Comparison of ENCODE assay signal across 8 cellular contexts in the genomic region with DNA sequence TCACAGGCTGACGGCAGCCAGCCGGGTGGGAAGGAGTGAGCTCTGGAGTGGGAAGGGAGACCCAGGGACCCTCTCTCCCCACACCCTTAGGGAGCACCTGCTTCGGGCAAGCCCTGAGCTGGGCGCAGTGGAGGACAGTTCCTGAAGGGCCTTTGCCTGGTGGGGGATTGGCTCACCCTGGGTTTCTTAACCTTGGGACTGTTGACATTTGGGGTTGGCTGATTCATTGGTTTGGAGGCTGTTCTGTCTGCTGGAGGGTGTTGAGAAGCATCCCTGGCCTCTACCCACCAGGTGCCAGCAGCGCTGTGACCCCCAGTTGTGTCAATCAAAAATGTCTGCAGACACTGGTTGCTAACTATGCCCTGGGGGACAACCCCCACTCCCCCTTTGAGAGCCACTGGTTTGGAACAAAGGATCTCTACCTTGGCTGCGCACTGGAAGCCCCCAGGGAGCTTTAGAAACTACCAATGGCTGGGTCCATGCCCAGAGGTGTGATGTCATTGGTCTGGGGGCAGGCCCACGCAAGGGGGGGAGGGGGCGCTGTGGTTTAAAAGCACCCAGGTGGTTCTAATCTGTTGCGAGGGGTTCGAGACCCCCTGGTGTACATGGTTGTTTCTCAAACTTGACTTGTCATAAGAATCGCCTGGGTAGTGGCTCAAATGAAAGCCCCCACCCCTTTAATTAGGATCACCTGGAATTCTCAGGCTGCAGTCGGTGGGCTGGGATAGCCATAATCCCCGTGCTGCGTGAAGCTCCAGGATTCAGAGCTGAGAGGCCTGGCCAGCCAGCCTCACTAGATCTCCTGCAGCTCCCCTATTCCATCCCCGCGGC.
DNase-seq lines count a peak whose midpoint lies in the region; ATAC-seq and TF ChIP-seq lines count a peak whose summit lies in the region.

No MANE protein-coding gene starts in this region.

- H3K9me3 Mint-ChIP-seq in activated naive CD8-positive, alpha-beta T cell (ENCODE audit: low read depth): no peaks in the 10 kb centered on the region
- no peaks in the 10 kb centered on the region for H3K9me3 Mint-ChIP-seq in activated naive CD8-positive, alpha-beta T cell treated with anti-CD3 and anti-CD28 coated beads for 36 hours

- no peaks in the 10 kb centered on the region for H3K36me3 ChIP-seq in upper lobe of left lung

- peak in 1 of 4 donors; percentile 22 for TF ChIP-seq POLR2A in upper lobe of left lung (IDR thresholded peaks at IDR 0.05)

- TF ChIP-seq EP300 in upper lobe of left lung (IDR thresholded peaks at IDR 0.05): no peak

- no peaks in the 10 kb centered on the region for H3K9me3 ChIP-seq in upper lobe of left lung

- peak overlapping the region in 3 of 4 donors; percentile 5 to 75 (median 64) for H3K27ac ChIP-seq in upper lobe of left lung

- ATAC-seq in upper lobe of left lung (ENCODE audit: low FRiP score in 2 of 2): peak in 1 of 2 donors; percentile 16

- no peaks in the 10 kb centered on the region for H3K36me3 Mint-ChIP-seq in activated naive CD8-positive, alpha-beta T cell
- no peaks in the 10 kb centered on the region for H3K36me3 Mint-ChIP-seq in activated naive CD8-positive, alpha-beta T cell treated with anti-CD3 and anti-CD28 coated beads for 36 hours

- no peak for DNase-seq in activated naive CD8-positive, alpha-beta T cell treated with anti-CD3 and anti-CD28 coated beads for 36 hours
- DNase-seq in RPMI7951 (ENCODE audit: low read depth) (peak; percentile 11), iPS-NIHi7 (ENCODE audit: extremely low spot score) (peak; percentile 46), upper lobe of left lung (peak in 1 of 2 donors; percentile 71), T-helper 2 cell (no peak)
- DNase-seq in activated CD4-positive, alpha-beta T cell treated with anti-CD3 and anti-CD28 coated beads, Interleukin-2, amount 50 U/mL, for 1 hour: no peak
- no peak for DNase-seq in effector CD4-positive, alpha-beta T cell

- peaks cover 0 to 4% (median 2%) of the 10 kb centered on the region in 4 donors for H3K27me3 ChIP-seq in upper lobe of left lung

- peaks cover 5% of the 10 kb centered on the region for H3K27me3 Mint-ChIP-seq in activated naive CD8-positive, alpha-beta T cell
- H3K27me3 Mint-ChIP-seq in activated naive CD8-positive, alpha-beta T cell treated with anti-CD3 and anti-CD28 coated beads for 36 hours: peaks cover 30% of the 10 kb centered on the region

- TF ChIP-seq CTCF in upper lobe of left lung (IDR thresholded peaks at IDR 0.05): no peak

- peaks cover 29 to 46% (median 39%) of the 10 kb centered on the region in 4 donors for H3K4me1 ChIP-seq in upper lobe of left lung

- H3K4me1 Mint-ChIP-seq in activated naive CD8-positive, alpha-beta T cell (ENCODE audit: low read depth): peaks cover 6% of the 10 kb centered on the region
- peaks cover 8% of the 10 kb centered on the region for H3K4me1 Mint-ChIP-seq in activated naive CD8-positive, alpha-beta T cell treated with anti-CD3 and anti-CD28 coated beads for 36 hours

- peak overlapping the region; percentile 89 for H3K4me3 Mint-ChIP-seq in activated naive CD8-positive, alpha-beta T cell
- H3K4me3 Mint-ChIP-seq in activated naive CD8-positive, alpha-beta T cell treated with anti-CD3 and anti-CD28 coated beads for 36 hours: no peak overlapping the region

- H3K4me3 ChIP-seq in upper lobe of left lung: peak overlapping the region in 2 of 4 donors; percentile 37 to 40

- H3K27ac Mint-ChIP-seq in activated naive CD8-positive, alpha-beta T cell: no peak overlapping the region
- no peak overlapping the region for H3K27ac Mint-ChIP-seq in activated naive CD8-positive, alpha-beta T cell treated with anti-CD3 and anti-CD28 coated beads for 36 hours

- 38 to 61% methylated on average over 11 to 16 of the region's 16 CpGs for WGBS in upper lobe of left lung, 2 donors

Comparison
In these comparisons a context has a peak if more than half of its experiments do, and no peak if none do; other contexts are left out.
1. DNase-seq: peak in RPMI7951 (single experiment) and iPS-NIHi7 (single experiment); none in activated naive CD8-positive, alpha-beta T cell treated with anti-CD3 and anti-CD28 coated beads for 36 hours (single experiment), T-helper 2 cell (0 of 5), activated CD4-positive, alpha-beta T cell treated with anti-CD3 and anti-CD28 coated beads, Interleukin-2, amount 50 U/mL, for 1 hour (single experiment) and effector CD4-positive, alpha-beta T cell (single experiment).